Comparison of ENCODE assay signal across 32 cellular contexts in the genomic region with DNA sequence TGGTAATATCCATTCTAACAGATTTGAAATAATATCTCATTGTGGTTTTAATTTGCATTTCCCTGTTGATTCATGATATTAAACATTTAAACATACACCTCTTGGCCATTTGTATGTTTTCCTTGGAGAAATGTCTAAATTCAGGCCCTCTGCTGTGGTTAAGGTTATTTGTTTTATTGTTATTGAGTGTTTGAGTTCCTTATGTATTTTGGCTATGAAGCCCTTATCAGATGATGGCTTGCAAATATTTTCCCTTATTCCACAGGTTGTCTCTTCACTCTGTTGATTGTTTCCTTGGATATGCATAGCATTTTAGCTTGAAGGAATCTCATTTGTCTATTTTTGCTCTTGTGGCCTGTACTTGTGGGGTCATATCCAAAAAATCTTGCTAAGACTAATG.
"Had no signal": no experiment of that assay in that cellular context is flagged by ENCODE, and none has a peak within 500 bp of the region (broad histone marks: within the 10 kb centered on the region; RNA-seq: fewer than 3 reads in every experiment).

No MANE protein-coding gene starts in this region.

- ATAC-seq: activated CD8-positive, alpha-beta T cell treated with anti-CD3 and anti-CD28 coated beads for 36 hours; activated naive CD4-positive, alpha-beta T cell treated with anti-CD3 and anti-CD28 coated beads, Interleukin-2, amount 50 U/mL, for 72 hours; PC-3 had no signal

- H3K4me3 Mint-ChIP-seq: activated CD4-positive, alpha-beta T cell treated with anti-CD3 and anti-CD28 coated beads, Interleukin-2, amount 10 ng/mL, durations not matched to agents 24 days and 14 days; activated CD8-positive, alpha-beta T cell treated with anti-CD3 and anti-CD28 coated beads for 36 hours; activated naive CD4-positive, alpha-beta T cell treated with anti-CD3 and anti-CD28 coated beads for 36 hours; activated T-cell treated with anti-CD3 and anti-CD28 coated beads, Interleukin-2, amount 50 U/mL, for 24 hours; brain; T-helper 1 cell treated with Interleukin-12 subunit alpha and Interleukin-12 subunit beta and Interleukin-4 antibody, amounts not matched to agents 30 μg/mL and 1 μg/mL, for 36 hours; T-helper 2 cell treated with Interferon-gamma antibody and Interleukin-4, amounts not matched to agents 5 μg/mL and 100 μg/mL, for 36 hours had no signal

- H3K36me3 Mint-ChIP-seq: activated naive CD4-positive, alpha-beta T cell treated with anti-CD3 and anti-CD28 coated beads, Interleukin-2, amount 50 U/mL, for 72 hours; brain had no signal

- H3K4me1 Mint-ChIP-seq: activated CD4-positive, alpha-beta T cell treated with anti-CD3 and anti-CD28 coated beads, Interleukin-2, amount 10 ng/mL, durations not matched to agents 24 days and 14 days; brain had no signal

- DNase-seq: activated CD4-positive, alpha-beta T cell treated with anti-CD3 and anti-CD28 coated beads, Interleukin-2, amount 10 ng/mL, durations not matched to agents 24 days and 14 days; activated CD4-positive, alpha-beta T cell treated with anti-CD3 and anti-CD28 coated beads, Interleukin-2, amount 50 U/mL, for 4 hours; activated CD8-positive, alpha-beta T cell treated with anti-CD3 and anti-CD28 coated beads for 36 hours; activated gamma-delta T cell treated with Interleukin-2 at 50 U/mL for 16 hours; activated naive CD4-positive, alpha-beta T cell treated with anti-CD3 and anti-CD28 coated beads for 36 hours; activated T-cell treated with anti-CD3 and anti-CD28 coated beads, Interleukin-2, amount 50 U/mL, for 24 hours; adrenal gland; caudate nucleus; cerebellar nuclear complex; Karpas-422; MG63; NCI-H1048; NCI-H1105 treated with DMSO at 0.1 percent for 48 hours; NCI-H1436; NCI-H1694; NCI-H1930; NCI-H2107; NCI-H2171; NCI-H510A; NCI-H69; NCI-H82; NK-92 treated with Interleukin-12 subunit alpha and Interleukin-12 subunit beta, amount 100 ng/mL, for 24 hours; PC-3; Peyer's patch; RPMI8226; SHP77 treated with DMSO at 0.1 percent for 48 hours; SK-N-SH had no signal

- H3K4me3 ChIP-seq: adrenal gland, MG63, Peyer's patch, SJSA1 had no signal

- H3K27ac ChIP-seq: adrenal gland, Peyer's patch, SJSA1 had no signal

- H3K9me3 Mint-ChIP-seq: activated CD4-positive, alpha-beta T cell treated with anti-CD3 and anti-CD28 coated beads, Interleukin-2, amount 10 ng/mL, durations not matched to agents 24 days and 14 days; activated CD8-positive, alpha-beta T cell treated with anti-CD3 and anti-CD28 coated beads for 36 hours; activated naive CD4-positive, alpha-beta T cell treated with anti-CD3 and anti-CD28 coated beads for 36 hours; activated naive CD4-positive, alpha-beta T cell treated with anti-CD3 and anti-CD28 coated beads, Interleukin-2, amount 50 U/mL, for 72 hours; activated T-cell treated with anti-CD3 and anti-CD28 coated beads, Interleukin-2, amount 50 U/mL, for 24 hours; T-helper 1 cell treated with Interleukin-12 subunit alpha and Interleukin-12 subunit beta and Interleukin-4 antibody, amounts not matched to agents 30 μg/mL and 1 μg/mL, for 36 hours; T-helper 2 cell treated with Interferon-gamma antibody and Interleukin-4, amounts not matched to agents 5 μg/mL and 100 μg/mL, for 36 hours had no signal

- H3K27me3 Mint-ChIP-seq: activated CD4-positive, alpha-beta T cell treated with anti-CD3 and anti-CD28 coated beads, Interleukin-2, amount 10 ng/mL, durations not matched to agents 24 days and 14 days; activated CD8-positive, alpha-beta T cell treated with anti-CD3 and anti-CD28 coated beads for 36 hours; activated T-cell treated with anti-CD3 and anti-CD28 coated beads, Interleukin-2, amount 50 U/mL, for 24 hours had no signal

- H3K27ac Mint-ChIP-seq: activated CD4-positive, alpha-beta T cell treated with anti-CD3 and anti-CD28 coated beads, Interleukin-2, amount 10 ng/mL, durations not matched to agents 24 days and 14 days; activated CD8-positive, alpha-beta T cell treated with anti-CD3 and anti-CD28 coated beads for 36 hours; activated naive CD4-positive, alpha-beta T cell treated with anti-CD3 and anti-CD28 coated beads for 36 hours; activated naive CD4-positive, alpha-beta T cell treated with anti-CD3 and anti-CD28 coated beads, Interleukin-2, amount 50 U/mL, for 72 hours; activated T-cell treated with anti-CD3 and anti-CD28 coated beads, Interleukin-2, amount 50 U/mL, for 24 hours; brain; T-helper 1 cell treated with Interleukin-12 subunit alpha and Interleukin-12 subunit beta and Interleukin-4 antibody, amounts not matched to agents 30 μg/mL and 1 μg/mL, for 36 hours; T-helper 2 cell treated with Interferon-gamma antibody and Interleukin-4, amounts not matched to agents 5 μg/mL and 100 μg/mL, for 36 hours had no signal
